Comparison of ENCODE assay signal across 27 cellular contexts in genomic region chr4:104235966-104236365, GRCh38.
"Had no signal": no experiment of that assay in that cellular context is flagged by ENCODE, and none has a peak within 500 bp of the region (broad histone marks: within the 10 kb centered on the region; RNA-seq: fewer than 3 reads in every experiment).

No MANE protein-coding gene starts in this region.

- H3K9ac ChIP-seq: SK-N-SH had no signal

- FAIRE-seq: HTR-8/SVneo, RCC 7860 had no signal

- DNase-seq: KBM-7, MV-4-11, NCI-H1048, NCI-H1105, NCI-H1417 treated with DMSO at 0.1 percent for 48 hours, NCI-H146, NCI-H1694 treated with DMSO at 0.1 percent for 48 hours, NCI-H1930, NCI-H2081, NCI-H2107, NCI-H2171 treated with DMSO at 0.1 percent for 48 hours, NCI-H226, NCI-H446, NCI-H510A, NCI-H524 treated with DMSO at 0.1 percent for 48 hours, NCI-H69, NCI-H774, Right ventricle myocardium superior, RPMI8226, SIG-M5, SK-N-SH, SW 1271, T-cell had no signal

- H3K4me1 ChIP-seq: SJSA1 had no signal

- ATAC-seq: T-cell had no signal

- H3K27me3 ChIP-seq: SJSA1 had no signal

- H3K36me3 ChIP-seq: SJSA1 had no signal

- H3K4me2 ChIP-seq: SK-N-SH had no signal

- H3K4me3 ChIP-seq: SJSA1 had no signal

- H3K27ac ChIP-seq: HL-60, SJSA1 had no signal

- H3K9me3 ChIP-seq: SJSA1, SK-N-SH had no signal
